ENCODE assay signal across 1 cellular context in the genomic region with DNA sequence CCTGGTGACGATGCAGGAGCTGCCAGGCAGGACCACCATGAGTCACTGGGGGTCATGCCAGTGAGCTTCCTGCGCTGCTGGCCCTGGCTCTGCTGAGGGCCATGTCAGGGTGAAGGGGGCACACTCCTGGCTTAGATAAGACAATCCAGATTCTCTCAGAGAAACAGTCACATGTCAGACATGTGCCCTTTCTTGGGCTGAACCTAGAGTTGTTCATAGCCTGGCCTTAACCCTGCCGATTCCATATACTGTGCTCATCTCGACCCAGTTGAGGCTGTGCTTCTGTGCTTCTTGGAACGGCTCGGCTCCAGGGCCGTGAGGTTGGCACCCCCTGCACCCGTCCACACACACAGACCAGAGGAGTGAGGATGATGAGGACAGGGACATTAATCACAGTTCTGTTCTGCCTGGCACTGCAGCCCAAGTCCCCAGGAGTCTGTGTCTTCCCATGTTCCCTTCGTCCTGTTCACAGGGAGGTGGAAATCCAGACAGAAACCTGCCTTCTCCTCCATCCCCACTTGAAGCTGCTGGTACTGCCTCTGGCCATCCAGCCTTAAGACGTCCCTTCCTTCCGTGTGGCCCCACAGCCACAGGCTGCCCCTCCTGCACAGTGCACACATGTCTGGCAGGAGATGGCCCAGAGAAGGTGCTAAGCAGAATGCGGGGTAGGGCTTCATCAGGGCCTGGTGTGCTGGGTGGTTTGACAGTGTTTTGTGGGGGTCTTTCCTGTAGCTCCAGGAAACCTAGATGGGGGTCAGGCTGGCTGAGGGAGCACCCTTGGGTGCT.
TF ChIP-seq lines count a peak whose summit lies in the region.

No MANE protein-coding gene starts in this region.

TF ChIP-seq in HEK293, 187 proteins besides CTCF, POLR2A, EP300 and RAD21 (continued from another document and continues in another):
- no peak for TF ChIP-seq PRDM2 (tag by site-specific recombination; IDR thresholded peaks at IDR 0.05; ENCODE audit: borderline replicate concordance)
- no peak for TF ChIP-seq ZNF521 (tag by site-specific recombination; IDR thresholded peaks at IDR 0.05)
- no peak for TF ChIP-seq PRDM10 (tag by site-specific recombination; IDR thresholded peaks at IDR 0.05)
- TF ChIP-seq TCF7L2 (IDR thresholded peaks at IDR 0.05; ENCODE audit: borderline replicate concordance, low read depth, low read length), result no peak
- no peak for TF ChIP-seq ZFP3 (tag by site-specific recombination; IDR thresholded peaks at IDR 0.05; ENCODE audit: low read depth)
- TF ChIP-seq ZNF600 (tag by site-specific recombination; IDR thresholded peaks at IDR 0.05), result peak; percentile 69; the same call in 1 of the 2 replicates
- no peak for TF ChIP-seq ZBTB17 (tag by site-specific recombination; IDR thresholded peaks at IDR 0.05)
- TF ChIP-seq ZNF747 (tag by site-specific recombination; IDR thresholded peaks at IDR 0.05), result no peak
- TF ChIP-seq ZNF692 (tag by site-specific recombination; IDR thresholded peaks at IDR 0.05), result peak; percentile 96
- TF ChIP-seq, protein P1, sequence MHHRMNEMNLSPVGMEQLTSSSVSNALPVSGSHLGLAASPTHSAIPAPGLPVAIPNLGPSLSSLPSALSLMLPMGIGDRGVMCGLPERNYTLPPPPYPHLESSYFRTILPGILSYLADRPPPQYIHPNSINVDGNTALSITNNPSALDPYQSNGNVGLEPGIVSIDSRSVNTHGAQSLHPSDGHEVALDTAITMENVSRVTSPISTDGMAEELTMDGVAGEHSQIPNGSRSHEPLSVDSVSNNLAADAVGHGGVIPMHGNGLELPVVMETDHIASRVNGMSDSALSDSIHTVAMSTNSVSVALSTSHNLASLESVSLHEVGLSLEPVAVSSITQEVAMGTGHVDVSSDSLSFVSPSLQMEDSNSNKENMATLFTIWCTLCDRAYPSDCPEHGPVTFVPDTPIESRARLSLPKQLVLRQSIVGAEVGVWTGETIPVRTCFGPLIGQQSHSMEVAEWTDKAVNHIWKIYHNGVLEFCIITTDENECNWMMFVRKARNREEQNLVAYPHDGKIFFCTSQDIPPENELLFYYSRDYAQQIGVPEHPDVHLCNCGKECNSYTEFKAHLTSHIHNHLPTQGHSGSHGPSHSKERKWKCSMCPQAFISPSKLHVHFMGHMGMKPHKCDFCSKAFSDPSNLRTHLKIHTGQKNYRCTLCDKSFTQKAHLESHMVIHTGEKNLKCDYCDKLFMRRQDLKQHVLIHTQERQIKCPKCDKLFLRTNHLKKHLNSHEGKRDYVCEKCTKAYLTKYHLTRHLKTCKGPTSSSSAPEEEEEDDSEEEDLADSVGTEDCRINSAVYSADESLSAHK (tag by site-specific recombination; IDR thresholded peaks at IDR 0.05), result no peak
- no peak for TF ChIP-seq KLF9 (tag by site-specific recombination; IDR thresholded peaks at IDR 0.05; ENCODE audit: low read depth)
- TF ChIP-seq ZNF114 (tag by site-specific recombination; IDR thresholded peaks at IDR 0.05), result no peak
- TF ChIP-seq, protein P2, sequence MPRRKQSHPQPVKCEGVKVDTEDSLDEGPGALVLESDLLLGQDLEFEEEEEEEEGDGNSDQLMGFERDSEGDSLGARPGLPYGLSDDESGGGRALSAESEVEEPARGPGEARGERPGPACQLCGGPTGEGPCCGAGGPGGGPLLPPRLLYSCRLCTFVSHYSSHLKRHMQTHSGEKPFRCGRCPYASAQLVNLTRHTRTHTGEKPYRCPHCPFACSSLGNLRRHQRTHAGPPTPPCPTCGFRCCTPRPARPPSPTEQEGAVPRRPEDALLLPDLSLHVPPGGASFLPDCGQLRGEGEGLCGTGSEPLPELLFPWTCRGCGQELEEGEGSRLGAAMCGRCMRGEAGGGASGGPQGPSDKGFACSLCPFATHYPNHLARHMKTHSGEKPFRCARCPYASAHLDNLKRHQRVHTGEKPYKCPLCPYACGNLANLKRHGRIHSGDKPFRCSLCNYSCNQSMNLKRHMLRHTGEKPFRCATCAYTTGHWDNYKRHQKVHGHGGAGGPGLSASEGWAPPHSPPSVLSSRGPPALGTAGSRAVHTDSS (tag by site-specific recombination; IDR thresholded peaks at IDR 0.05), result no peak
- no peak for TF ChIP-seq ZNF223 (tag by site-specific recombination; IDR thresholded peaks at IDR 0.05)
- TF ChIP-seq ZNF239 (tag by site-specific recombination; IDR thresholded peaks at IDR 0.05), result no peak
- no peak for TF ChIP-seq ZNF660 (tag by site-specific recombination; IDR thresholded peaks at IDR 0.05)
- TF ChIP-seq ZNF138 (tag by site-specific recombination; IDR thresholded peaks at IDR 0.05; ENCODE audit: borderline replicate concordance), result no peak
- no peak for TF ChIP-seq ZNF37A (tag by site-specific recombination; IDR thresholded peaks at IDR 0.05)
- TF ChIP-seq, protein P3, sequence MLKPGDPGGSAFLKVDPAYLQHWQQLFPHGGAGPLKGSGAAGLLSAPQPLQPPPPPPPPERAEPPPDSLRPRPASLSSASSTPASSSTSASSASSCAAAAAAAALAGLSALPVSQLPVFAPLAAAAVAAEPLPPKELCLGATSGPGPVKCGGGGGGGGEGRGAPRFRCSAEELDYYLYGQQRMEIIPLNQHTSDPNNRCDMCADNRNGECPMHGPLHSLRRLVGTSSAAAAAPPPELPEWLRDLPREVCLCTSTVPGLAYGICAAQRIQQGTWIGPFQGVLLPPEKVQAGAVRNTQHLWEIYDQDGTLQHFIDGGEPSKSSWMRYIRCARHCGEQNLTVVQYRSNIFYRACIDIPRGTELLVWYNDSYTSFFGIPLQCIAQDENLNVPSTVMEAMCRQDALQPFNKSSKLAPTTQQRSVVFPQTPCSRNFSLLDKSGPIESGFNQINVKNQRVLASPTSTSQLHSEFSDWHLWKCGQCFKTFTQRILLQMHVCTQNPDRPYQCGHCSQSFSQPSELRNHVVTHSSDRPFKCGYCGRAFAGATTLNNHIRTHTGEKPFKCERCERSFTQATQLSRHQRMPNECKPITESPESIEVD (tag by site-specific recombination; IDR thresholded peaks at IDR 0.05), result no peak
- TF ChIP-seq, protein P4, sequence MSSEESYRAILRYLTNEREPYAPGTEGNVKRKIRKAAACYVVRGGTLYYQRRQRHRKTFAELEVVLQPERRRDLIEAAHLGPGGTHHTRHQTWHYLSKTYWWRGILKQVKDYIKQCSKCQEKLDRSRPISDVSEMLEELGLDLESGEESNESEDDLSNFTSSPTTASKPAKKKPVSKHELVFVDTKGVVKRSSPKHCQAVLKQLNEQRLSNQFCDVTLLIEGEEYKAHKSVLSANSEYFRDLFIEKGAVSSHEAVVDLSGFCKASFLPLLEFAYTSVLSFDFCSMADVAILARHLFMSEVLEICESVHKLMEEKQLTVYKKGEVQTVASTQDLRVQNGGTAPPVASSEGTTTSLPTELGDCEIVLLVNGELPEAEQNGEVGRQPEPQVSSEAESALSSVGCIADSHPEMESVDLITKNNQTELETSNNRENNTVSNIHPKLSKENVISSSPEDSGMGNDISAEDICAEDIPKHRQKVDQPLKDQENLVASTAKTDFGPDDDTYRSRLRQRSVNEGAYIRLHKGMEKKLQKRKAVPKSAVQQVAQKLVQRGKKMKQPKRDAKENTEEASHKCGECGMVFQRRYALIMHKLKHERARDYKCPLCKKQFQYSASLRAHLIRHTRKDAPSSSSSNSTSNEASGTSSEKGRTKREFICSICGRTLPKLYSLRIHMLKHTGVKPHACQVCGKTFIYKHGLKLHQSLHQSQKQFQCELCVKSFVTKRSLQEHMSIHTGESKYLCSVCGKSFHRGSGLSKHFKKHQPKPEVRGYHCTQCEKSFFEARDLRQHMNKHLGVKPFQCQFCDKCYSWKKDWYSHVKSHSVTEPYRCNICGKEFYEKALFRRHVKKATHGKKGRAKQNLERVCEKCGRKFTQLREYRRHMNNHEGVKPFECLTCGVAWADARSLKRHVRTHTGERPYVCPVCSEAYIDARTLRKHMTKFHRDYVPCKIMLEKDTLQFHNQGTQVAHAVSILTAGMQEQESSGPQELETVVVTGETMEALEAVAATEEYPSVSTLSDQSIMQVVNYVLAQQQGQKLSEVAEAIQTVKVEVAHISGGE (tag by site-specific recombination; conservative IDR thresholded peaks at IDR 0.05; ENCODE audit: low read depth), result no peak
- TF ChIP-seq OVOL3 (tag by site-specific recombination; IDR thresholded peaks at IDR 0.05), result no peak
- no peak for TF ChIP-seq GLI4 (tag by site-specific recombination; IDR thresholded peaks at IDR 0.05)
- TF ChIP-seq ZNF423 (tag by site-specific recombination; IDR thresholded peaks at IDR 0.05), result peak; percentile 39; the same call in 1 of the 2 replicates
- TF ChIP-seq ZNF335 (tag by site-specific recombination; conservative IDR thresholded peaks at IDR 0.05), result no peak
- no peak for TF ChIP-seq ZBTB44 (tag by site-specific recombination; IDR thresholded peaks at IDR 0.05)
- no peak for TF ChIP-seq ZNF585B (tag by site-specific recombination; IDR thresholded peaks at IDR 0.05)
- TF ChIP-seq ZFP69B (tag by site-specific recombination; IDR thresholded peaks at IDR 0.05), result peak; percentile 96
- TF ChIP-seq ZNF366 (tag by site-specific recombination; conservative IDR thresholded peaks at IDR 0.05), result 0 out of 2 replicates have a peak, but pooled peaks have one; percentile 24
